ENCODE assay signal across 28 cellular contexts in the genomic region with DNA sequence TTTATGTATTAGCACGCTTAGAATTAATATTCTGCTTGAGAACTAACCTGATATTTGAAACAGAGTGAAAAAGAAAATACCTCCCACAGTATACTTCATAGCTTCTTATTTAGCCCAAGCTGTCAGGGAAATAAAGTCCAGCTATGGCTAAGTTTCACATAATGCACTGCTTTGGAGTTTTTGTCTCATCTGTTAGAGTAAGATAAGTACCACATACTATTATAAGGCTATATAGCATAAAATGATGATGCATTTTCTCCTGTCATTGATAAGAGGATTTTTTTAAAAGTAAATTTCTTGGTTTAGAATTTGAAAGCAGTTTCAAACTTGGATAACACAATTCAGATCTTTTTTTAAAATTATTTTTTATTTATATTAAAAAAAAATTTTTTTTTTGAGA. TPM values are rescaled to one million over a fixed set of nuclear protein-coding genes. Genes with fewer than 3 reads are reported as not detected.
"Had no signal": no experiment of that assay in that cellular context is flagged by ENCODE, and none has a peak within 500 bp of the region (broad histone marks: within the 10 kb centered on the region; RNA-seq: fewer than 3 reads in every experiment).

No MANE protein-coding gene starts in this region.

- H3K27me3 Mint-ChIP-seq: natural killer cell treated with Interleukin-12 subunit alpha and Interleukin-12 subunit beta and Interleukin-15 and Interleukin-18, amount 100 ng/mL, for 72 hours; progenitor cell of endocrine pancreas; type B pancreatic cell had no signal

- H3K27ac ChIP-seq: left lung, lower lobe of right lung, ovary, right atrium auricular region, right lobe of liver, tibial nerve, uterus had no signal

- H3K27me3 ChIP-seq: ovary, right atrium auricular region, right lobe of liver, tibial nerve, uterus had no signal

- ATAC-seq: left colon; left lung; lower lobe of right lung; mucosa of descending colon; naive thymus-derived CD4-positive, alpha-beta T cell; natural killer cell treated with Interleukin-12 subunit alpha and Interleukin-12 subunit beta and Interleukin-15 and Interleukin-18, amount 100 ng/mL, for 72 hours; right lobe of liver; stimulated activated memory B cell treated with anti-CD40 and anti-IgM and Interleukin-4, amounts not matched to agents 10 μg/mL and 1 μg/mL and 100 μg/mL, for 72 hours; stimulated activated naive CD8-positive, alpha-beta T cell treated with anti-CD3 and anti-CD28 coated beads, Interleukin-15, amount 100 ng/mL, for 72 hours had no signal

- H3K36me3 ChIP-seq: left lung, lower lobe of right lung, ovary, right atrium auricular region, right lobe of liver, uterus had no signal

- H3K4me3 Mint-ChIP-seq: immature natural killer cell; naive thymus-derived CD4-positive, alpha-beta T cell; natural killer cell treated with Interleukin-12 subunit alpha and Interleukin-12 subunit beta and Interleukin-15 and Interleukin-18, amount 100 ng/mL, for 72 hours; stimulated activated memory B cell treated with anti-CD40 and anti-IgM and Interleukin-4, amounts not matched to agents 10 μg/mL and 1 μg/mL and 100 μg/mL, for 72 hours; stimulated activated naive CD8-positive, alpha-beta T cell treated with anti-CD3 and anti-CD28 coated beads, Interleukin-15, amount 100 ng/mL, for 72 hours had no signal

- H3K9me3 ChIP-seq: left lung, lower lobe of right lung, mucosa of descending colon, ovary, right atrium auricular region, right lobe of liver, tibial nerve, uterus had no signal

- H3K9me3 Mint-ChIP-seq: natural killer cell treated with Interleukin-12 subunit alpha and Interleukin-12 subunit beta and Interleukin-15 and Interleukin-18, amount 100 ng/mL, for 72 hours; stimulated activated memory B cell treated with anti-CD40 and anti-IgM and Interleukin-4, amounts not matched to agents 10 μg/mL and 1 μg/mL and 100 μg/mL, for 72 hours; stimulated activated naive CD8-positive, alpha-beta T cell treated with anti-CD3 and anti-CD28 coated beads, Interleukin-15, amount 100 ng/mL, for 72 hours; type B pancreatic cell had no signal

- DNase-seq: hypothalamus; immature natural killer cell; kidney; left colon; left lung; lower lobe of right lung; mammary epithelial cell; midbrain; mucosa of descending colon; naive thymus-derived CD4-positive, alpha-beta T cell; ovary; right lobe of liver; stimulated activated CD4-positive, alpha-beta T cell treated with anti-CD3 and anti-CD28 coated beads, Interleukin-1b, Interleukin-23, amount 100 ng/mL, for 48 hours; stimulated activated CD4-positive, alpha-beta T cell treated with anti-CD3 and anti-CD28 coated beads, Interleukin-2, amount 100 ng/mL, for 48 hours; stimulated activated CD4-positive, alpha-beta T cell treated with anti-CD3 and anti-CD28 coated beads, Interleukin-4, amount 100 ng/mL, for 4 hours; stimulated activated CD8-positive, alpha-beta memory T cell treated with anti-CD3 and anti-CD28 coated beads, Interleukin-4, amount 100 ng/mL, for 48 hours; stimulated activated naive CD4-positive, alpha-beta T cell treated with Interleukin-2 at 50 U/mL for 16 hours; stimulated activated naive CD8-positive, alpha-beta T cell treated with anti-CD3 and anti-CD28 coated beads, Interleukin-15, amount 100 ng/mL, for 72 hours; substantia nigra; uterus had no signal

- H3K4me2 ChIP-seq: smooth muscle cell had no signal

- H3K27ac Mint-ChIP-seq: immature natural killer cell; naive thymus-derived CD4-positive, alpha-beta T cell; natural killer cell treated with Interleukin-12 subunit alpha and Interleukin-12 subunit beta and Interleukin-15 and Interleukin-18, amount 100 ng/mL, for 72 hours; progenitor cell of endocrine pancreas; stimulated activated memory B cell treated with anti-CD40 and anti-IgM and Interleukin-4, amounts not matched to agents 10 μg/mL and 1 μg/mL and 100 μg/mL, for 72 hours; stimulated activated naive CD8-positive, alpha-beta T cell treated with anti-CD3 and anti-CD28 coated beads, Interleukin-15, amount 100 ng/mL, for 72 hours; type B pancreatic cell had no signal

- H3K4me1 ChIP-seq: uterus had no signal

- H3K4me3 ChIP-seq: left lung, lower lobe of right lung, mucosa of descending colon, ovary, right atrium auricular region, right lobe of liver, smooth muscle cell, tibial nerve, uterus had no signal

RNA-seq across cellular contexts. Expression of a gene that starts 2.4 kb away (rescaled TPM):
- total RNA-seq: myocyte, right atrium auricular region had no signal
